8 cellular contexts compared by ENCODE assay signal in the genomic region with DNA sequence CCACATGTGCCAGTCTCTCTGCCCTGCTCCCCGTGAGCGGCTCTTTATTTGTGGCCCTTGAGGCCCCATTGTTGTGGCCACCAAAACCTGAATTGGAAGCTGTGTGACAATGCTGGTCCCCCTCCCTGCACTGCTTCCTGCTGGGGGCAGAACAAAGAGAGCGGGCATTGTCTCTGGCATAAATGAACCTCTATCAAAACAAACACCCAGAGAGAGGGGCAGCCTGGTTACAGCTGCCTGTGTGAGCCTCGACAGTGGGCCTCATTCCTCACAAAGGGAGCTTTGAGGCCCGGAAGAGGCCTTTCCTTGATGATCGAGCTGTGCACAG.
DNase-seq lines count a peak whose midpoint lies in the region; ATAC-seq and TF ChIP-seq lines count a peak whose summit lies in the region.

No MANE protein-coding gene starts in this region.

- H3K36me3 ChIP-seq in A673 (ENCODE audit: insufficient read depth, low read length, poor library complexity, severe bottlenecking) (no peaks in the 10 kb centered on the region), IMR-90 (ENCODE audit: control insufficient read depth, insufficient read depth, low read length) (no peaks in the 10 kb centered on the region)

- H3K4me3 ChIP-seq in A673 (ENCODE audit: low read depth, low read length, poor library complexity, severe bottlenecking) (peak overlapping the region; percentile 30), IMR-90 (ENCODE audit: insufficient read depth, low read depth, low read length) (no peak overlapping the region)

- H2AFZ ChIP-seq in IMR-90 (replicated peaks; ENCODE audit: low read length, poor library complexity), result no peak overlapping the region

- peaks cover 94% of the 10 kb centered on the region for H4K20me1 ChIP-seq in IMR-90 (ENCODE audit: insufficient read depth, low read length)

- H3K18ac ChIP-seq in IMR-90 (ENCODE audit: low read depth, low read length), result no peak overlapping the region

- BruUV-seq in A673 (replicated peaks; lab: Mats Ljungman, UMichigan) (no TSS peak), IMR-90 (replicated peaks; lab: Mats Ljungman, UMichigan) (no TSS peak)

- H3K4me1 ChIP-seq in A673 (ENCODE audit: insufficient read depth, low read length, poor library complexity, severe bottlenecking), result peaks cover 78% of the 10 kb centered on the region
- peaks cover 26% of the 10 kb centered on the region for H3K4me1 ChIP-seq in IMR-90 (ENCODE audit: control insufficient read depth, insufficient read depth, low read length)

- POLR2A ChIA-PET in A673 (lab: Charles Lee; ENCODE audit: low non-redundant PET) (no interaction called here), IMR-90 (lab: Charles Lee; ENCODE audit: unreplicated experiment) (no interaction called here)

- no peak overlapping the region for H3K23ac ChIP-seq in IMR-90 (ENCODE audit: low read depth, low read length)

- H3K9me3 ChIP-seq in A673 (ENCODE audit: low read depth, low read length, poor library complexity, severe bottlenecking) (no peaks in the 10 kb centered on the region), IMR-90 (ENCODE audit: control insufficient read depth, insufficient read depth, low read length) (no peaks in the 10 kb centered on the region)

- H3K27me3 ChIP-seq in A673 (replicated peaks; ENCODE audit: insufficient read depth, low read depth, low read length, poor library complexity), result no peaks in the 10 kb centered on the region
- no peaks in the 10 kb centered on the region for H3K27me3 ChIP-seq in IMR-90 (ENCODE audit: control insufficient read depth, insufficient read depth, low read length)

- TF ChIP-seq RAD21 in IMR-90 (IDR thresholded peaks at IDR 0.05; ENCODE audit: low read length), result no peak

- in situ Hi-C loops in IMR-90 (cut with MboI; ENCODE audit: low sequenced_read_pairs), result no loop called here

- DNase-seq in A673 (ENCODE audit: low spot score) (peak; percentile 52), IMR-90 (no peak), anterior cingulate cortex (lab: John Stamatoyannopoulos, UW) (peak in 53 of 58 donors; percentile 12 to 94 (median 74)), midbrain (lab: John Stamatoyannopoulos, UW) (peak; percentile 93), omental fat pad (ENCODE audit: low spot score) (no peak), UCSD-AML1 (lab: John Stamatoyannopoulos, UW; ENCODE audit: unreplicated experiment) (no peak)

- no peak for TF ChIP-seq CTCF in A673 (conservative IDR thresholded peaks at IDR 0.05; ENCODE audit: low read depth, low read length)
- TF ChIP-seq CTCF in IMR-90 (conservative IDR thresholded peaks at IDR 0.05; ENCODE audit: low read depth, low read length), result no peak
- TF ChIP-seq CTCF in omental fat pad (IDR thresholded peaks at IDR 0.05), result no peak

- peaks cover 45% of the 10 kb centered on the region for H3K9me1 ChIP-seq in IMR-90 (ENCODE audit: insufficient read depth, low read length)

- no peak overlapping the region; the same call in none of the 2 replicates for H3K14ac ChIP-seq in IMR-90 (replicated peaks; ENCODE audit: low read depth, low read length)

- no peak for ATAC-seq in IMR-90 (ENCODE audit: low read depth)
- ATAC-seq in HG03432 (IDR thresholded peaks at IDR 0.05; ENCODE audit: unreplicated experiment), result no peak
- ATAC-seq in omental fat pad (ENCODE audit: low FRiP score), result no peak
- no peak for ATAC-seq in HG03520 (IDR thresholded peaks at IDR 0.05; ENCODE audit: unreplicated experiment)

- intact Hi-C loops in A673 (cut with micrococcal nuclease; ENCODE audit: unreplicated experiment), result no loop called here
- intact Hi-C loops in IMR-90 (cut with micrococcal nuclease), result no loop called here

- H3K9ac ChIP-seq in IMR-90 (ENCODE audit: low read depth, low read length), result no peak overlapping the region

- WGBS in IMR-90 (ENCODE audit: extremely low coverage in 2 of 2, insufficient read length in 1 of 2), 2 experiments, result 83% methylated on average over 1 of the region's 6 CpGs; no CpG with 5 or more reads in 1 of the 2 experiments

- H3K27ac ChIP-seq in A673 (ENCODE audit: low read depth, low read length, poor library complexity, severe bottlenecking) (peak overlapping the region; percentile 98), IMR-90 (ENCODE audit: insufficient read depth, low read length) (peak overlapping the region; percentile 6; the same call in 1 of the 2 replicates)

- H2AK9ac ChIP-seq in IMR-90 (replicated peaks; ENCODE audit: low read depth, low read length, poor library complexity), result no peak overlapping the region

- no peak overlapping the region for H4K91ac ChIP-seq in IMR-90 (ENCODE audit: insufficient read depth, low read depth, low read length)

- no peak for TF ChIP-seq POLR2A in IMR-90 (IDR thresholded peaks at IDR 0.05; ENCODE audit: low read depth, low read length)

- H3K4me2 ChIP-seq in IMR-90 (ENCODE audit: low read depth, low read length), result peak overlapping the region; percentile 27; the same call in 1 of the 2 replicates

- no peak overlapping the region for H2BK20ac ChIP-seq in IMR-90 (ENCODE audit: low read depth, low read length)

- CTCF ChIA-PET in A673 (lab: Charles Lee), result no interaction called here
- CTCF ChIA-PET in IMR-90 (lab: Yijun Ruan, JAX), result no interaction called here

- H2BK15ac ChIP-seq in IMR-90 (ENCODE audit: low read depth, low read length), result no peak overlapping the region

- no peak overlapping the region for H2BK120ac ChIP-seq in IMR-90 (ENCODE audit: low read depth, low read length)

- H3K4ac ChIP-seq in IMR-90 (ENCODE audit: low read depth, low read length), result 0 out of 2 replicates have a peak overlapping the region, but pooled peaks have one; percentile 13

- no peak overlapping the region for H2AK5ac ChIP-seq in IMR-90 (ENCODE audit: low read depth, low read length)

- no peak overlapping the region for H2BK5ac ChIP-seq in IMR-90 (ENCODE audit: low read depth, low read length, poor library complexity, severe bottlenecking)

- no peak overlapping the region for H4K5ac ChIP-seq in IMR-90 (ENCODE audit: low read depth, low read length)

- H3K79me1 ChIP-seq in IMR-90 (ENCODE audit: low read depth in 1 of 2, low read length in 2 of 2), result peaks cover 65 to 95% of the 10 kb centered on the region in 2 experiments

- dilution Hi-C loops in IMR-90 (cut with HindIII; ENCODE audit: low sequenced_read_pairs, unreplicated experiment), result no loop called here

- no peak overlapping the region for H3K56ac ChIP-seq in IMR-90 (ENCODE audit: extremely low read depth, insufficient read depth, low read length)

- no peak overlapping the region for H4K8ac ChIP-seq in IMR-90 (ENCODE audit: low read depth in 2 of 2, low read length in 2 of 2)

TF ChIP-seq in IMR-90, 13 proteins besides CTCF, POLR2A, EP300 and RAD21:
- no peak for TF ChIP-seq CHD1 (IDR thresholded peaks at IDR 0.05; ENCODE audit: low read depth, low read length)
- TF ChIP-seq SMC3 (IDR thresholded peaks at IDR 0.05; ENCODE audit: low read depth, low read length), result no peak
- TF ChIP-seq, protein P1, sequence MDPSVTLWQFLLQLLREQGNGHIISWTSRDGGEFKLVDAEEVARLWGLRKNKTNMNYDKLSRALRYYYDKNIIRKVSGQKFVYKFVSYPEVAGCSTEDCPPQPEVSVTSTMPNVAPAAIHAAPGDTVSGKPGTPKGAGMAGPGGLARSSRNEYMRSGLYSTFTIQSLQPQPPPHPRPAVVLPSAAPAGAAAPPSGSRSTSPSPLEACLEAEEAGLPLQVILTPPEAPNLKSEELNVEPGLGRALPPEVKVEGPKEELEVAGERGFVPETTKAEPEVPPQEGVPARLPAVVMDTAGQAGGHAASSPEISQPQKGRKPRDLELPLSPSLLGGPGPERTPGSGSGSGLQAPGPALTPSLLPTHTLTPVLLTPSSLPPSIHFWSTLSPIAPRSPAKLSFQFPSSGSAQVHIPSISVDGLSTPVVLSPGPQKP (IDR thresholded peaks at IDR 0.05; ENCODE audit: borderline replicate concordance, low read depth, low read length), result no peak
- TF ChIP-seq FOS (IDR thresholded peaks at IDR 0.05; ENCODE audit: low read depth, low read length), result no peak
- no peak for TF ChIP-seq CEBPB (IDR thresholded peaks at IDR 0.05; ENCODE audit: low read depth, low read length)
- TF ChIP-seq USF2 (IDR thresholded peaks at IDR 0.05; ENCODE audit: low read depth, low read length), result no peak
TF ChIP-seq in IMR-90: peak in this region for 0.

Comparison
In these comparisons a context has a peak if more than half of its experiments do, and no peak if none do; other contexts are left out.
1. DNase-seq: peak in A673 (single experiment), anterior cingulate cortex (53 of 58) and midbrain (single experiment); none in IMR-90 (single experiment), omental fat pad (single experiment) and UCSD-AML1 (single experiment).